ENCODE assay signal across 14 cellular contexts in genomic region chr22:20457506-20458240, GRCh38. TPM values are rescaled to one million over a fixed set of nuclear protein-coding genes. Genes with fewer than 3 reads are reported as not detected.
DNase-seq lines count a peak whose midpoint lies in the region; ATAC-seq and TF ChIP-seq lines count a peak whose summit lies in the region.
"Had no signal": no experiment of that assay in that cellular context is flagged by ENCODE, and none has a peak within 500 bp of the region (broad histone marks: within the 10 kb centered on the region; RNA-seq: fewer than 3 reads in every experiment).

No MANE protein-coding gene starts in this region.

- ATAC-seq in Right ventricle myocardium inferior (no peak), Right ventricle myocardium superior (ENCODE audit: poor library complexity) (no peak)

- peaks cover 8 to 53% (median 22%) of the 10 kb centered on the region in 6 donors for H3K4me1 ChIP-seq in spleen
- H3K4me1 ChIP-seq: Caco-2, HAP-1 had no signal

- H3K4me3 ChIP-seq in spleen: no peak overlapping the region
- H3K4me3 ChIP-seq: A549, HAP-1 had no signal

- H3K4me1 Mint-ChIP-seq in nephron progenitor cell: peaks cover 25% of the 10 kb centered on the region

- no peak overlapping the region for H3K27ac ChIP-seq in spleen
- H3K27ac ChIP-seq: 22Rv1, A549, C4-2B had no signal

- no peaks in the 10 kb centered on the region for H3K9me3 Mint-ChIP-seq in nephron progenitor cell
- H3K9me3 Mint-ChIP-seq: CD4-positive, alpha-beta T cell had no signal

- intact Hi-C loops in Right ventricle myocardium inferior (cut with DNase I) (loop anchor here (5.0 to 10.0 kb wide), 2 partner anchors 40 to 63 kb away; partner anchors contain the start of genes KLHL22 and ZNF74), Right ventricle myocardium superior (cut with DNase I) (loop anchor here (2.0 kb wide), 1 partner anchor 39 kb away; no protein-coding TSS in a partner anchor), spleen (cut with DNase I; ENCODE audit: low total_unique reads) (loop anchor here (5.0 kb wide), 2 partner anchors 40 kb away; partner anchors contain the start of gene KLHL22)

- no peak overlapping the region for H3K4me3 Mint-ChIP-seq in nephron progenitor cell
- H3K4me3 Mint-ChIP-seq: CD4-positive, alpha-beta T cell had no signal

- TF ChIP-seq CTCF in nephron progenitor cell (IDR thresholded peaks at IDR 0.05): no peak
- TF ChIP-seq CTCF in spleen (IDR thresholded peaks at IDR 0.05 in 8 of 11, conservative IDR thresholded peaks at IDR 0.05 in 3 of 11): no peak

- H3K27ac Mint-ChIP-seq in nephron progenitor cell: peak overlapping the region; percentile 61
- H3K27ac Mint-ChIP-seq: CD4-positive, alpha-beta T cell had no signal

- H3K36me3 Mint-ChIP-seq in nephron progenitor cell (ENCODE audit: low read depth): peaks cover 19% of the 10 kb centered on the region

- H3K9me3 ChIP-seq in spleen: no peaks in the 10 kb centered on the region
- H3K9me3 ChIP-seq: A549, Caco-2, HAP-1 had no signal

- peaks cover 8% of the 10 kb centered on the region for H3K27me3 Mint-ChIP-seq in nephron progenitor cell (ENCODE audit: low read depth, poor library complexity)
- H3K27me3 Mint-ChIP-seq: CD4-positive, alpha-beta T cell had no signal

- no peaks in the 10 kb centered on the region for H3K27me3 ChIP-seq in spleen (replicated peaks in 1 of 7)

- peak; percentile 23 for DNase-seq in Right ventricle myocardium inferior (ENCODE audit: missing footprints)
- no peak for DNase-seq in Right ventricle myocardium superior
- no peak for DNase-seq in nephron progenitor cell
- DNase-seq in spleen: peak; percentile 72
- DNase-seq in NCI-H2196 treated with DMSO at 0.1 percent for 48 hours (lab: John Stamatoyannopoulos, UW; ENCODE audit: unreplicated experiment): no peak
- no peak for DNase-seq in LoVo (ENCODE audit: low spot score)
- DNase-seq in stimulated activated naive CD4-positive, alpha-beta T cell treated with Interleukin-2 at 50 U/mL for 16 hours (lab: John Stamatoyannopoulos, UW): no peak
- DNase-seq: AML-193; Caco-2; CD4-positive, alpha-beta T cell had no signal

- WGBS in spleen, 5 donors: 87 to 95% (median 92%) methylated on average over 12 to 15 of the region's 15 CpGs

- peaks cover 0 to 57% (median 3%) of the 10 kb centered on the region in 6 donors for H3K36me3 ChIP-seq in spleen

- no peak for TF ChIP-seq POLR2A in spleen (IDR thresholded peaks at IDR 0.05)

RNA-seq across cellular contexts. Expression of gene SCARF2, which starts 20.0 kb away (rescaled TPM):
- total RNA-seq in Right ventricle myocardium inferior: 3.0 TPM
- total RNA-seq in Right ventricle myocardium superior: 2.6 TPM
- total RNA-seq in spleen: 10 to 100 TPM in 5 of 7 donors, 1 to 10 TPM in 2; 7.1 to 18.0 (median 10.6) TPM
- polyA plus RNA-seq in spleen: 1 to 10 TPM; 1.1 to 3.0 (median 1.2) TPM

RNA-seq across cellular contexts. Expression of gene KLHL22, which starts 37.9 kb away (rescaled TPM):
- total RNA-seq in Right ventricle myocardium inferior: 12.4 TPM
- 13.5 TPM for total RNA-seq in Right ventricle myocardium superior
- 10 to 100 TPM; 20.9 to 40.6 (median 36.0) TPM for total RNA-seq in spleen
- polyA plus RNA-seq in spleen: 10 to 100 TPM; 14.0 to 20.8 (median 15.4) TPM

RNA-seq across cellular contexts. Expression of gene MED15, which starts 49.7 kb away (rescaled TPM):
- total RNA-seq in Right ventricle myocardium inferior (38.1 TPM), Right ventricle myocardium superior (36.3 TPM), spleen (100 to 1,000 TPM in 4 of 7 donors, 10 to 100 TPM in 3; 76.4 to 162 (median 118) TPM)
- polyA plus RNA-seq in spleen: 10 to 100 TPM; 32.2 to 80.1 (median 78.3) TPM

Comparison
In these comparisons a context has a peak if more than half of its experiments do, and no peak if none do; other contexts are left out.
1. DNase-seq: peak in Right ventricle myocardium inferior (single experiment) and spleen (single experiment); none in Right ventricle myocardium superior (single experiment), nephron progenitor cell (single experiment), NCI-H2196 treated with DMSO at 0.1 percent for 48 hours (single experiment), LoVo (single experiment) and stimulated activated naive CD4-positive, alpha-beta T cell treated with Interleukin-2 at 50 U/mL for 16 hours (single experiment).